17 cellular contexts compared by ENCODE assay signal in genomic region chr18:34773378-34773777, GRCh38.
DNase-seq lines count a peak whose midpoint lies in the region; ATAC-seq and TF ChIP-seq lines count a peak whose summit lies in the region.
"Had no signal": no experiment of that assay in that cellular context is flagged by ENCODE, and none has a peak within 500 bp of the region (broad histone marks: within the 10 kb centered on the region; RNA-seq: fewer than 3 reads in every experiment).

No MANE protein-coding gene starts in this region.

- H3K36me3 Mint-ChIP-seq in type B pancreatic cell: no peaks in the 10 kb centered on the region
- no peaks in the 10 kb centered on the region for H3K36me3 Mint-ChIP-seq in CD8-positive, alpha-beta T cell
- H3K36me3 Mint-ChIP-seq: activated naive CD4-positive, alpha-beta T cell treated with anti-CD3 and anti-CD28 coated beads, Interleukin-2, amount 50 U/mL, for 24 hours had no signal

- no peaks in the 10 kb centered on the region for H3K9me3 Mint-ChIP-seq in type B pancreatic cell
- no peaks in the 10 kb centered on the region for H3K9me3 Mint-ChIP-seq in CD8-positive, alpha-beta T cell
- H3K9me3 Mint-ChIP-seq: central memory CD8-positive, alpha-beta T cell; stimulated activated naive CD8-positive, alpha-beta T cell treated with anti-CD3 and anti-CD28 coated beads, Interleukin-15, Interleukin-2, amounts not matched to agents 100 ng/mL and 50 ng/mL, for 24 hours had no signal

- DNase-seq in EH (ENCODE audit: low read depth) (peak; percentile 72), SJSA1 (ENCODE audit: low read depth in 1 of 2, low spot score in 2 of 2) (peak; percentile 54 to 83), fibroblast of gingiva (ENCODE audit: low read depth) (peak; percentile 72), gastrocnemius medialis (no peak), type B pancreatic cell (ENCODE audit: extremely low spot score, unreplicated experiment) (no peak), nucleus accumbens (lab: John Stamatoyannopoulos, UW) (no peak)
- DNase-seq in activated effector memory CD4-positive, alpha-beta T cell treated with anti-CD3 and anti-CD28 coated beads, Interleukin-2, amount 50 U/mL, for 16 hours: no peak
- DNase-seq in CD8-positive, alpha-beta T cell: no peak
- DNase-seq: KG1, NCI-H1694 treated with DMSO at 0.1 percent for 48 hours, NCI-H524 had no signal

- H3K4me1 ChIP-seq in SJSA1 (replicated peaks) (peaks cover 42% of the 10 kb centered on the region), gastrocnemius medialis (peaks cover 28 to 33% of the 10 kb centered on the region in 2 donors)
- no peaks in the 10 kb centered on the region for H3K4me1 ChIP-seq in CD8-positive, alpha-beta T cell (ENCODE audit: insufficient read depth, low read length)

- peaks cover 3% of the 10 kb centered on the region for H3K4me1 Mint-ChIP-seq in type B pancreatic cell (ENCODE audit: unreplicated experiment)
- no peaks in the 10 kb centered on the region for H3K4me1 Mint-ChIP-seq in CD8-positive, alpha-beta T cell (ENCODE audit: low read depth)
- H3K4me1 Mint-ChIP-seq: activated naive CD4-positive, alpha-beta T cell treated with anti-CD3 and anti-CD28 coated beads, Interleukin-2, amount 50 U/mL, for 24 hours; B cell; central memory CD8-positive, alpha-beta T cell had no signal

- no peak overlapping the region for H3K4me3 Mint-ChIP-seq in type B pancreatic cell
- H3K4me3 Mint-ChIP-seq in CD8-positive, alpha-beta T cell: no peak overlapping the region
- H3K4me3 Mint-ChIP-seq: activated naive CD4-positive, alpha-beta T cell treated with anti-CD3 and anti-CD28 coated beads, Interleukin-2, amount 50 U/mL, for 24 hours; B cell; central memory CD8-positive, alpha-beta T cell; stimulated activated naive CD8-positive, alpha-beta T cell treated with anti-CD3 and anti-CD28 coated beads, Interleukin-15, Interleukin-2, amounts not matched to agents 100 ng/mL and 50 ng/mL, for 24 hours had no signal

- no peaks in the 10 kb centered on the region for H3K27me3 ChIP-seq in SJSA1 (replicated peaks)
- H3K27me3 ChIP-seq in gastrocnemius medialis: no peaks in the 10 kb centered on the region
- no peaks in the 10 kb centered on the region for H3K27me3 ChIP-seq in CD8-positive, alpha-beta T cell (ENCODE audit: insufficient read depth, low read length)

- intact Hi-C loops in gastrocnemius medialis (cut with DNase I; ENCODE audit: low total_unique reads): no loop called here
- intact Hi-C loops in CD8-positive, alpha-beta T cell (cut with DNase I, micrococcal nuclease): no loop called here

- no peak for TF ChIP-seq POLR2A in gastrocnemius medialis (IDR thresholded peaks at IDR 0.05)

- H3K4me3 ChIP-seq in SJSA1 (no peak overlapping the region), gastrocnemius medialis (no peak overlapping the region)
- H3K4me3 ChIP-seq in CD8-positive, alpha-beta T cell (ENCODE audit: low read depth, low read length): no peak overlapping the region
- H3K4me3 ChIP-seq: PC-9 had no signal

- H3K27ac Mint-ChIP-seq in type B pancreatic cell: no peak overlapping the region
- no peak overlapping the region for H3K27ac Mint-ChIP-seq in CD8-positive, alpha-beta T cell
- H3K27ac Mint-ChIP-seq: B cell; stimulated activated naive CD8-positive, alpha-beta T cell treated with anti-CD3 and anti-CD28 coated beads, Interleukin-15, Interleukin-2, amounts not matched to agents 100 ng/mL and 50 ng/mL, for 24 hours had no signal

- H3K27me3 Mint-ChIP-seq in type B pancreatic cell: no peaks in the 10 kb centered on the region
- H3K27me3 Mint-ChIP-seq in CD8-positive, alpha-beta T cell (ENCODE audit: low read depth): peaks cover 11% of the 10 kb centered on the region

- H3K36me3 ChIP-seq in SJSA1 (no peaks in the 10 kb centered on the region), gastrocnemius medialis (no peaks in the 10 kb centered on the region)
- no peaks in the 10 kb centered on the region for H3K36me3 ChIP-seq in CD8-positive, alpha-beta T cell (ENCODE audit: insufficient read depth, low read length)

- in situ Hi-C loops in gastrocnemius medialis (cut with MboI; ENCODE audit: low sequenced_read_pairs in 4 of 4): no loop called here

- H3K27ac ChIP-seq in SJSA1 (peak overlapping the region; percentile 79), gastrocnemius medialis (peak overlapping the region; percentile 67 to 77 (median 70))
- H3K27ac ChIP-seq in CD8-positive, alpha-beta T cell (ENCODE audit: low read depth, low read length): no peak overlapping the region
- H3K27ac ChIP-seq: PC-9 had no signal

- POLR2A ChIA-PET in CD8-positive, alpha-beta T cell (lab: Charles Lee): no interaction called here

- TF ChIP-seq CTCF in gastrocnemius medialis (IDR thresholded peaks at IDR 0.05 in 4 of 5, conservative IDR thresholded peaks at IDR 0.05 in 1 of 5): no peak
- no peak for TF ChIP-seq CTCF in type B pancreatic cell (conservative IDR thresholded peaks at IDR 0.05)
- no peak for TF ChIP-seq CTCF in CD8-positive, alpha-beta T cell (IDR thresholded peaks at IDR 0.05)

- CTCF ChIA-PET in CD8-positive, alpha-beta T cell (lab: Charles Lee): no interaction called here

- ATAC-seq in gastrocnemius medialis: no peak
- ATAC-seq in CD8-positive, alpha-beta T cell: no peak
- ATAC-seq: HCT116 had no signal

- H3K9me3 ChIP-seq in SJSA1 (replicated peaks) (no peaks in the 10 kb centered on the region), gastrocnemius medialis (no peaks in the 10 kb centered on the region)
- no peaks in the 10 kb centered on the region for H3K9me3 ChIP-seq in CD8-positive, alpha-beta T cell (ENCODE audit: low read length)

Comparison
In these comparisons a context has a peak if more than half of its experiments do, and no peak if none do; other contexts are left out.
1. DNase-seq: peak in EH (single experiment), SJSA1 (2 of 2) and fibroblast of gingiva (single experiment); none in gastrocnemius medialis (0 of 2), type B pancreatic cell (single experiment), activated effector memory CD4-positive, alpha-beta T cell treated with anti-CD3 and anti-CD28 coated beads, Interleukin-2, amount 50 U/mL, for 16 hours (single experiment), CD8-positive, alpha-beta T cell (0 of 7) and nucleus accumbens (0 of 56).